Comparison of ENCODE assay signal across 9 cellular contexts in the genomic region with DNA sequence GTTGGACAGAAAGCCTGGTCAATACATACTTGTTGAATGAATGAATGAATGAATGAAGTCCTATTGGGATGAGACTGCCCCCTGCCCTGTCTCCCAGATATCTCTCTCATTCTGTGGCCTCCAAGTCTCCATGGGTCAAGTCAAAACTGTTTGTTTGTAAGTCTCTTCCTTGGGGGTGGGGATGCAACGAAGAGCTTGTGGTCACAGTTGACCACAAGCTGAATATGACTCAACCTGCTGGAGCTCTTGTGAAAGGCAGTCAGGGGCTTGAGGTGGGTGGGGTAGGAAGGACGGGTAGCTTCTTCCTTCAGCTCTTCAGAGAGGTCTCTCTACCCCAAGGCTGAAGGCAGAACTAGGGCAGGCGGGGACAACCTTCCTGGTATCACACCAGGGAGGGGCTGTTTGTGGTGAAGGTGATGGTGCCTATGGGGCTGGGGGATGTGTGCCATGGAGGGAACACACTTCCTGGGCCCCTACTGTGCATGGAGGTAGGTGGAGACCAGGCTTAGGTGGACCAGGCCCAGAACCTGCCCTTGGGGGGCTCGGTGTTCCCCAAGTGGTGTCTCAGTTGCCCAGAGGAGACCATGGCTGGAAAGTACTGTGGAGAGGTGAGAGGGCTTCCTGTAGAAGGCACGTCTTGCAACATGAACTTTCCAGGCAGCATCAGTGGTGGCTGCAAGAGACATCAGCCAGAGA. TPM values are rescaled to one million over a fixed set of nuclear protein-coding genes. Genes with fewer than 3 reads are reported as not detected.
A peak's percentile ranks its signal among the peaks of the same experiment; 100 is the strongest.
DNase-seq lines count a peak whose midpoint lies in the region; ATAC-seq, FAIRE-seq and TF ChIP-seq lines count a peak whose summit lies in the region.
"Had no signal": no experiment of that assay in that cellular context is flagged by ENCODE, and none has a peak within 500 bp of the region (broad histone marks: within the 10 kb centered on the region; RNA-seq: fewer than 3 reads in every experiment).

No MANE protein-coding gene starts in this region.

- intact Hi-C loops in K562 (cut with micrococcal nuclease): no loop called here

- H2AFZ ChIP-seq in K562 (ENCODE audit: low read depth, low read length) (no peak overlapping the region), GM23338 (no peak overlapping the region)

- H3K27ac Mint-ChIP-seq in GM23338: no peak overlapping the region

- TF ChIP-seq POLR2A in K562 (conservative IDR thresholded peaks at IDR 0.05): no peak

- H3K9me3 Mint-ChIP-seq in GM23338: no peaks in the 10 kb centered on the region

- peak overlapping the region in 1 of 2 experiments; percentile 63; a peak in 2 of 4 replicates for H3K9ac ChIP-seq in K562 (ENCODE audit: insufficient read depth in 1 of 2, low read depth in 2 of 2, low read length in 2 of 2)

- no peaks in the 10 kb centered on the region for H3K4me1 Mint-ChIP-seq in GM23338

- H3K27me3 Mint-ChIP-seq in GM23338 (ENCODE audit: insufficient read depth, low read depth, poor library complexity): peaks cover 11% of the 10 kb centered on the region

- no peak overlapping the region for H3K4me3 Mint-ChIP-seq in GM23338

- TF ChIP-seq RAD21 in K562 (CRISPR knock-in tag; conservative IDR thresholded peaks at IDR 0.05 in 1 of 2, IDR thresholded peaks at IDR 0.05 in 1 of 2): peak in 1 of 2 experiments; percentile 9; a peak in 1 of 4 replicates

- TF ChIP-seq CTCF in K562 (IDR thresholded peaks at IDR 0.05 in 2 of 3, conservative IDR thresholded peaks at IDR 0.05 in 1 of 3; ENCODE audit: insufficient read depth in 2 of 3, low read depth in 1 of 3, low read length in 3 of 3) (peak in 1 of 3 experiments; percentile 16; a peak in 1 of 6 replicates), GM23338 (conservative IDR thresholded peaks at IDR 0.05; ENCODE audit: low read depth in 2 of 2) (no peak)

- peak; percentile 91 for FAIRE-seq in K562 (lab: Jason Lieb, UNC)

- H3K27me3 ChIP-seq in K562 (ENCODE audit: control insufficient read depth in 2 of 2, insufficient read depth in 2 of 2, low read length in 2 of 2): peaks cover 0 to 16% of the 10 kb centered on the region in 2 experiments; a peak in 2 of 5 replicates
- no peaks in the 10 kb centered on the region for H3K27me3 ChIP-seq in GM23338 (ENCODE audit: insufficient read depth)
- H3K27me3 ChIP-seq: body of pancreas had no signal

- peak overlapping the region; percentile 63; the same call in 2 of the 3 replicates for H3K27ac ChIP-seq in K562 (ENCODE audit: extremely low read depth, low read depth, low read length)
- no peak overlapping the region for H3K27ac ChIP-seq in GM23338 (ENCODE audit: low read depth)

- no peaks in the 10 kb centered on the region for H3K9me3 ChIP-seq in K562 (replicated peaks; ENCODE audit: control insufficient read depth, insufficient read depth, low read depth, low read length)
- H3K9me3 ChIP-seq: body of pancreas had no signal

- H4K20me1 ChIP-seq in K562 (replicated peaks; ENCODE audit: control insufficient read depth, insufficient read depth, low read length) (no peaks in the 10 kb centered on the region), GM23338 (replicated peaks; ENCODE audit: insufficient read depth) (no peaks in the 10 kb centered on the region)

- no TSS peak for BruUV-seq in K562 (replicated peaks; lab: Mats Ljungman, UMichigan)

- H3K36me3 ChIP-seq in K562 (ENCODE audit: control insufficient read depth, insufficient read depth, low read length) (no peaks in the 10 kb centered on the region), GM23338 (ENCODE audit: insufficient read depth) (no peaks in the 10 kb centered on the region)

- H3K79me2 ChIP-seq in K562 (ENCODE audit: control insufficient read depth, insufficient read depth, low read length): no peaks in the 10 kb centered on the region
- no peaks in the 10 kb centered on the region for H3K79me2 ChIP-seq in GM23338 (replicated peaks; ENCODE audit: insufficient read depth)

- H3F3A ChIP-seq in GM23338 (replicated peaks; ENCODE audit: low read depth): no peaks in the 10 kb centered on the region

- CTCF ChIA-PET in K562 (lab: Yijun Ruan, JAX; ENCODE audit: low intra/inter-chr PET ratio): no interaction called here

- in situ Hi-C loops in K562 (cut with MboI): no loop called here

- POLR2A ChIA-PET in K562 (lab: Yijun Ruan, JAX): interaction anchor here (0.8 to 1.4 kb wide), 2 partner anchors 9 to 11 kb away, joined by 3 to 4 read pairs; a partner anchor contains a TSS

- peak overlapping the region; percentile 6; the same call in 1 of the 2 replicates for H3K4me2 ChIP-seq in K562 (ENCODE audit: insufficient read depth, low read length)
- H3K4me2 ChIP-seq in GM23338: no peak overlapping the region

- H3K9me2 ChIP-seq in GM23338 (ENCODE audit: insufficient read depth): 0 out of 2 replicates have a peak, but pooled peaks cover 3% of the 10 kb centered on the region

- ATAC-seq in GM18909 (IDR thresholded peaks at IDR 0.05; ENCODE audit: poor library complexity, unreplicated experiment) (peak; percentile 80), HG03432 (IDR thresholded peaks at IDR 0.05; ENCODE audit: unreplicated experiment) (peak; percentile 61), K562 (peak; percentile 88), GM23338 (no peak)
- ATAC-seq: body of pancreas had no signal

- DNase-seq in T-helper 9 cell (peak; percentile 56), K562 (ENCODE audit: extremely low read depth in 1 of 4, low spot score in 3 of 4) (peak; percentile 76 to 83 (median 80)), midbrain (lab: John Stamatoyannopoulos, UW) (peak; percentile 14), COR-L47 (lab: John Stamatoyannopoulos, UW) (no peak), NCI-H2171 treated with DMSO at 0.1 percent for 48 hours (lab: John Stamatoyannopoulos, UW) (no peak), GM23338 (ENCODE audit: low spot score) (no peak)

- H3K36me3 Mint-ChIP-seq in GM23338 (ENCODE audit: low read depth): no peaks in the 10 kb centered on the region

- WGBS in K562 (ENCODE audit: insufficient coverage, low coverage, missing lambda C conversion rate): 24% methylated on average over 5 of the region's 5 CpGs

- H3K9me1 ChIP-seq in K562 (ENCODE audit: control insufficient read depth, insufficient read depth, low read length): no peaks in the 10 kb centered on the region

- TF ChIP-seq EP300 in K562 (IDR thresholded peaks at IDR 0.05; ENCODE audit: low read length): peak; percentile 81; the same call in 1 of the 2 replicates

- peaks cover 20 to 24% of the 10 kb centered on the region in 2 experiments for H3K4me1 ChIP-seq in K562 (replicated peaks in 1 of 2; ENCODE audit: control insufficient read depth in 2 of 2, insufficient read depth in 2 of 2, low read length in 2 of 2)
- no peaks in the 10 kb centered on the region for H3K4me1 ChIP-seq in GM23338 (ENCODE audit: insufficient read depth)
- H3K4me1 ChIP-seq: body of pancreas had no signal

- H3K4me3 ChIP-seq in K562: no peak overlapping the region
- H3K4me3 ChIP-seq in GM23338: no peak overlapping the region
- H3K4me3 ChIP-seq: body of pancreas had no signal

RNA-seq across cellular contexts. Expression of a gene that starts 8.0 kb away (rescaled TPM):
- 5.4 and 19.9 TPM in 2 replicates for total RNA-seq in K562 (2011; cell fraction: chromatin; rRNA removed; ENCODE audit: low replicate concordance)
- 7.4 and 10.8 TPM in 2 replicates for total RNA-seq in K562 (2011; cell fraction: nucleolus; rRNA removed)
- 7.2 and 14.7 TPM in 2 replicates for total RNA-seq in K562 (2011; cell fraction: nucleoplasm; rRNA removed)
- total RNA-seq in K562 (2014; rRNA removed) (2.0 and 5.7 TPM in 2 replicates), K562 (2014; rRNA removed; fragmentation: Illumina TruSeq; extraction: Trizol) (2.6 and 2.8 TPM in 2 replicates), K562 (2015; rRNA removed; fragmentation: Illumina TruSeq; extraction: Trizol) (8.1 and 9.4 TPM in 2 replicates), K562 (2021) (4.5 and 6.0 TPM in 2 replicates)
- polyA plus RNA-seq in K562 (2011; rRNA removed) (3.5 and 8.1 TPM in 2 replicates), K562 (2014; fragmentation: Illumina TruSeq; extraction: Trizol) (5.3 and 5.6 TPM in 2 replicates), K562 (2014; fragmentation: Nextera tagmentation; extraction: Ambion mirVana) (under 1 TPM; 0.78 to 0.82 TPM), K562 (2014; rRNA removed) (3.0 and 4.3 TPM in 2 replicates), GM23338 (2016; fragmentation: Nextera tagmentation; extraction: Ambion mirVana) (5.7 and 7.1 TPM in 2 replicates)
- 4.3 and 17.3 TPM in 2 replicates for polyA plus RNA-seq in K562 (2011; cell fraction: cytosol; rRNA removed)
- 5.6 and 11.4 TPM in 2 replicates for polyA plus RNA-seq in K562 (2011; cell fraction: nucleus; rRNA removed)
- polyA plus RNA-seq in K562 (2012): 10.8 and 26.9 TPM in 2 replicates
- 3.7 and 10.6 TPM in 2 replicates for polyA minus RNA-seq in K562 (2011; rRNA and poly(A)+ RNA removed)
- 5.9 and 10.6 TPM in 2 replicates for polyA minus RNA-seq in K562 (2011; cell fraction: cytosol; rRNA and poly(A)+ RNA removed)
- 6.1 and 9.4 TPM in 2 replicates for polyA minus RNA-seq in K562 (2011; cell fraction: nucleus; rRNA and poly(A)+ RNA removed)
- total RNA-seq in GM23338 (2014; rRNA removed; shearing (Covaris generic)): 3.8 and 3.9 TPM in 2 replicates

RNA-seq across cellular contexts. Expression of a gene that starts 41.3 kb away (rescaled TPM):
- total RNA-seq in K562 (2011; cell fraction: chromatin; rRNA removed; ENCODE audit: low replicate concordance): 2.3 and 5.9 TPM in 2 replicates
- 2.6 and 5.5 TPM in 2 replicates for total RNA-seq in K562 (2011; cell fraction: nucleolus; rRNA removed)
- 2.8 and 3.6 TPM in 2 replicates for total RNA-seq in K562 (2011; cell fraction: nucleoplasm; rRNA removed)
- total RNA-seq in K562 (2014; rRNA removed): 0.33 and 0.41 TPM in 2 replicates
- not detected in 2 replicates for total RNA-seq in K562 (2014; rRNA removed; fragmentation: Illumina TruSeq; extraction: Trizol)
- total RNA-seq in K562 (2015; rRNA removed; fragmentation: Illumina TruSeq; extraction: Trizol): 0.30 and 0.33 TPM in 2 replicates
- total RNA-seq in K562 (2021): 0.29 and 1.2 TPM in 2 replicates
- polyA plus RNA-seq in K562 (2011; rRNA removed): 0.28 and 0.57 TPM in 2 replicates
- polyA plus RNA-seq in K562 (2011; cell fraction: cytosol; rRNA removed): 0.72 and 1.2 TPM in 2 replicates
- 3.7 and 14.1 TPM in 2 replicates for polyA plus RNA-seq in K562 (2011; cell fraction: nucleus; rRNA removed)
- polyA plus RNA-seq in K562 (2012): 0.76 and 1.1 TPM in 2 replicates
- polyA plus RNA-seq in K562 (2014; fragmentation: Illumina TruSeq; extraction: Trizol): 0.30 TPM in 1 of 2 replicates, not detected in the other
- polyA plus RNA-seq in K562 (2014; fragmentation: Nextera tagmentation; extraction: Ambion mirVana): not detected
- 0.84 and 1.8 TPM in 2 replicates for polyA plus RNA-seq in K562 (2014; rRNA removed)
- polyA minus RNA-seq in K562 (2011; rRNA and poly(A)+ RNA removed): 0.30 and 0.53 TPM in 2 replicates
- 1.4 TPM in 1 of 2 replicates, not detected in the other for polyA minus RNA-seq in K562 (2011; cell fraction: cytosol; rRNA and poly(A)+ RNA removed)
- 1.8 and 6.3 TPM in 2 replicates for polyA minus RNA-seq in K562 (2011; cell fraction: nucleus; rRNA and poly(A)+ RNA removed)
- 25.9 and 29.0 TPM in 2 replicates for total RNA-seq in GM23338 (2014; rRNA removed; shearing (Covaris generic))
- polyA plus RNA-seq in GM23338 (2016; fragmentation: Nextera tagmentation; extraction: Ambion mirVana): 4.8 and 5.0 TPM in 2 replicates

RNA-seq across cellular contexts. Expression of a gene that starts 55.2 kb away (rescaled TPM):
- 2.9 and 6.1 TPM in 2 replicates for total RNA-seq in K562 (2011; cell fraction: chromatin; rRNA removed; ENCODE audit: low replicate concordance)
- 8.3 and 10.9 TPM in 2 replicates for total RNA-seq in K562 (2011; cell fraction: nucleolus; rRNA removed)
- 6.6 and 9.3 TPM in 2 replicates for total RNA-seq in K562 (2011; cell fraction: nucleoplasm; rRNA removed)
- total RNA-seq in K562 (2014; rRNA removed): 3.8 and 11.0 TPM in 2 replicates
- not detected in 2 replicates for total RNA-seq in K562 (2014; rRNA removed; fragmentation: Illumina TruSeq; extraction: Trizol)
- 2.0 and 3.0 TPM in 2 replicates for total RNA-seq in K562 (2015; rRNA removed; fragmentation: Illumina TruSeq; extraction: Trizol)
- total RNA-seq in K562 (2021): 25.8 and 27.2 TPM in 2 replicates
- polyA plus RNA-seq in K562 (2011; rRNA removed): 1.7 and 4.2 TPM in 2 replicates
- 1.6 and 7.1 TPM in 2 replicates for polyA plus RNA-seq in K562 (2011; cell fraction: cytosol; rRNA removed)
- 10.5 and 20.0 TPM in 2 replicates for polyA plus RNA-seq in K562 (2011; cell fraction: nucleus; rRNA removed)
- polyA plus RNA-seq in K562 (2012): 15.2 and 17.6 TPM in 2 replicates
- polyA plus RNA-seq in K562 (2014; fragmentation: Illumina TruSeq; extraction: Trizol): 2.2 and 10.2 TPM in 2 replicates
- polyA plus RNA-seq in K562 (2014; fragmentation: Nextera tagmentation; extraction: Ambion mirVana): under 1 TPM in 1 of 2 experiments, not detected in 1; 0.03 TPM
- 15.6 and 16.0 TPM in 2 replicates for polyA plus RNA-seq in K562 (2014; rRNA removed)
- polyA minus RNA-seq in K562 (2011; rRNA and poly(A)+ RNA removed): 0.46 and 0.84 TPM in 2 replicates
- polyA minus RNA-seq in K562 (2011; cell fraction: cytosol; rRNA and poly(A)+ RNA removed): 12.5 and 17.9 TPM in 2 replicates
- polyA minus RNA-seq in K562 (2011; cell fraction: nucleus; rRNA and poly(A)+ RNA removed): 3.4 and 4.2 TPM in 2 replicates
- 29.2 and 45.0 TPM in 2 replicates for total RNA-seq in GM23338 (2014; rRNA removed; shearing (Covaris generic))
- 27.4 and 31.6 TPM in 2 replicates for polyA plus RNA-seq in GM23338 (2016; fragmentation: Nextera tagmentation; extraction: Ambion mirVana)

Comparison
In these comparisons a context has a peak if more than half of its experiments do, and no peak if none do; other contexts are left out.
1. DNase-seq: peak in T-helper 9 cell (single experiment), K562 (4 of 4) and midbrain (single experiment); none in COR-L47 (single experiment), NCI-H2171 treated with DMSO at 0.1 percent for 48 hours (single experiment) and GM23338 (single experiment).